ENCODE assay signal across 27 cellular contexts in genomic region chr10:132855889-132856288, GRCh38.
"Had no signal": no experiment of that assay in that cellular context is flagged by ENCODE, and none has a peak within 500 bp of the region (broad histone marks: within the 10 kb centered on the region; RNA-seq: fewer than 3 reads in every experiment).

No MANE protein-coding gene starts in this region.

- H3K9me3 Mint-ChIP-seq: activated CD4-positive, alpha-beta memory T cell treated with anti-CD3 and anti-CD28 coated beads, Interleukin-2, amount 10 ng/mL, durations not matched to agents 7 days and 5 days; activated CD4-positive, alpha-beta T cell treated with anti-CD3 and anti-CD28 coated beads, Interleukin-2, amount 10 ng/mL, durations not matched to agents 7 days and 5 days had no signal

- H3K4me1 ChIP-seq: adrenal gland, ascending aorta, colonic mucosa, gastroesophageal sphincter, parathyroid adenoma had no signal

- H3K36me3 Mint-ChIP-seq: activated naive CD8-positive, alpha-beta T cell; brain; mesothelial cell of epicardium; stimulated activated memory B cell treated with anti-CD40 and anti-IgM and Interleukin-4, amounts not matched to agents 10 μg/mL and 1 μg/mL and 100 μg/mL, for 72 hours had no signal

- H3K36me3 ChIP-seq: adrenal gland, ascending aorta, cardiac muscle cell, colonic mucosa, gastroesophageal sphincter had no signal

- ATAC-seq: gastroesophageal sphincter; left colon; right cardiac atrium; stimulated activated memory B cell treated with anti-CD40 and anti-IgM and Interleukin-4, amounts not matched to agents 10 μg/mL and 1 μg/mL and 100 μg/mL, for 72 hours had no signal

- H3K4me3 ChIP-seq: adrenal gland, ascending aorta, cardiac muscle cell, colonic mucosa, gastroesophageal sphincter, hepatocyte had no signal

- H3K4me3 Mint-ChIP-seq: activated CD4-positive, alpha-beta memory T cell treated with anti-CD3 and anti-CD28 coated beads, Interleukin-2, amount 10 ng/mL, durations not matched to agents 7 days and 5 days; activated CD4-positive, alpha-beta T cell treated with anti-CD3 and anti-CD28 coated beads, Interleukin-2, amount 10 ng/mL, durations not matched to agents 7 days and 5 days; activated naive CD8-positive, alpha-beta T cell; brain; mesothelial cell of epicardium; stimulated activated memory B cell treated with anti-CD40 and anti-IgM and Interleukin-4, amounts not matched to agents 10 μg/mL and 1 μg/mL and 100 μg/mL, for 72 hours had no signal

- H3K27ac ChIP-seq: adrenal gland, ascending aorta, cardiac muscle cell, colonic mucosa, gastroesophageal sphincter, hepatocyte, parathyroid adenoma had no signal

- H3K27me3 ChIP-seq: adrenal gland, ascending aorta, cardiac muscle cell, colonic mucosa, hepatocyte had no signal

- DNase-seq: activated CD4-positive, alpha-beta memory T cell treated with anti-CD3 and anti-CD28 coated beads, Interleukin-2, amount 10 ng/mL, durations not matched to agents 7 days and 5 days; activated CD4-positive, alpha-beta T cell treated with anti-CD3 and anti-CD28 coated beads for 1 hour; activated CD4-positive, alpha-beta T cell treated with anti-CD3 and anti-CD28 coated beads, Interleukin-2, amount 10 ng/mL, durations not matched to agents 7 days and 5 days; activated effector memory CD4-positive, alpha-beta T cell treated with Interleukin-2 at 50 U/mL for 16 hours; activated naive CD4-positive, alpha-beta T cell treated with Interleukin-2 at 50 U/mL for 16 hours; activated T-cell treated with anti-CD3 and anti-CD28 coated beads, Interleukin-2, amount 50 U/mL, for 48 hours; adrenal gland; cerebellar nuclear complex; colonic mucosa; effector CD8-positive, alpha-beta T cell; mammary epithelial cell; naive B cell; right cardiac atrium; stimulated activated CD4-positive, alpha-beta T cell treated with anti-CD3 and anti-CD28 coated beads, Interleukin-12 subunit alpha, Interleukin-12 subunit beta, amount 100 ng/mL, for 4 hours; stimulated activated CD4-positive, alpha-beta T cell treated with anti-CD3 and anti-CD28 coated beads, Interleukin-4, amount 100 ng/mL, for 4 hours; stimulated activated CD8-positive, alpha-beta memory T cell treated with anti-CD3 and anti-CD28 coated beads, Interleukin-4, amount 100 ng/mL, for 48 hours; trophoblast cell had no signal

- H3K4me1 Mint-ChIP-seq: activated CD4-positive, alpha-beta memory T cell treated with anti-CD3 and anti-CD28 coated beads, Interleukin-2, amount 10 ng/mL, durations not matched to agents 7 days and 5 days; activated CD4-positive, alpha-beta T cell treated with anti-CD3 and anti-CD28 coated beads, Interleukin-2, amount 10 ng/mL, durations not matched to agents 7 days and 5 days; stimulated activated memory B cell treated with anti-CD40 and anti-IgM and Interleukin-4, amounts not matched to agents 10 μg/mL and 1 μg/mL and 100 μg/mL, for 72 hours had no signal

- H3K9me3 ChIP-seq: adrenal gland, ascending aorta, colonic mucosa had no signal

- H3K9ac ChIP-seq: parathyroid adenoma had no signal

- H3K27ac Mint-ChIP-seq: activated CD4-positive, alpha-beta memory T cell treated with anti-CD3 and anti-CD28 coated beads, Interleukin-2, amount 10 ng/mL, durations not matched to agents 7 days and 5 days; activated CD4-positive, alpha-beta T cell treated with anti-CD3 and anti-CD28 coated beads, Interleukin-2, amount 10 ng/mL, durations not matched to agents 7 days and 5 days; activated naive CD8-positive, alpha-beta T cell; brain; mesothelial cell of epicardium; naive B cell; stimulated activated memory B cell treated with anti-CD40 and anti-IgM and Interleukin-4, amounts not matched to agents 10 μg/mL and 1 μg/mL and 100 μg/mL, for 72 hours had no signal
